In the genomic region with DNA sequence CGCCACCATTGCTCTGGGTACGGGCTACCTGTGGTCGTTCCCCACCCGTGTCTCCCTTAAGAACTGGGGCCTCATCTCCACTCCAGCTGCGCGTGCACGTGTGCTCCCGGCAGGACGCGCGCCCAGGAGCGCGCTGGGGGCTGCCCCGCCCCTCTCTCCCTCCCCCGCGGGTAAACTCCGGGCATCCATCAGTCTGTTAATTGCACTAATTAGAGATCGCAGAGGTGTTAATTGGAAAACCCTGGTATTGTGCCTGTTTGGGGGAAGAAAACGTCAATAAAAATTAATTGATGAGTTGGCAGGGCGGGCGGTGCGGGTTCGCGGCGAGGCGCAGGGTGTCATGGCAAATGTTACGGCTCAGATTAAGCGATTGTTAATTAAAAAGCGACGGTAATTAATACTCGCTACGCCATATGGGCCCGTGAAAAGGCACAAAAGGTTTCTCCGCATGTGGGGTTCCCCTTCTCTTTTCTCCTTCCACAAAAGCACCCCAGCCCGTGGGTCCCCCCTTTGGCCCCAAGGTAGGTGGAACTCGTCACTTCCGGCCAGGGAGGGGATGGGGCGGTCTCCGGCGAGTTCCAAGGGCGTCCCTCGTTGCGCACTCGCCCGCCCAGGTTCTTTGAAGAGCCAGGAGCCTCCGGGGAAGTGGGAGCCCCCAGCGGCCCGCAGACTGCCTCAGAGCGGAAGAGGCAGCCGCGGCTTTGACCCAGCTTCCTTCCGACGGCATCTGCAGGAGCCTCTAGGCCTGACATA, we compare ENCODE assay signal across 1 cellular context.
TF ChIP-seq lines count a peak whose summit lies in the region.

No MANE protein-coding gene starts in this region.

TF ChIP-seq in GM23338, 12 proteins besides CTCF, POLR2A, EP300 and RAD21 (continued from another document):
- TF ChIP-seq, protein P1, sequence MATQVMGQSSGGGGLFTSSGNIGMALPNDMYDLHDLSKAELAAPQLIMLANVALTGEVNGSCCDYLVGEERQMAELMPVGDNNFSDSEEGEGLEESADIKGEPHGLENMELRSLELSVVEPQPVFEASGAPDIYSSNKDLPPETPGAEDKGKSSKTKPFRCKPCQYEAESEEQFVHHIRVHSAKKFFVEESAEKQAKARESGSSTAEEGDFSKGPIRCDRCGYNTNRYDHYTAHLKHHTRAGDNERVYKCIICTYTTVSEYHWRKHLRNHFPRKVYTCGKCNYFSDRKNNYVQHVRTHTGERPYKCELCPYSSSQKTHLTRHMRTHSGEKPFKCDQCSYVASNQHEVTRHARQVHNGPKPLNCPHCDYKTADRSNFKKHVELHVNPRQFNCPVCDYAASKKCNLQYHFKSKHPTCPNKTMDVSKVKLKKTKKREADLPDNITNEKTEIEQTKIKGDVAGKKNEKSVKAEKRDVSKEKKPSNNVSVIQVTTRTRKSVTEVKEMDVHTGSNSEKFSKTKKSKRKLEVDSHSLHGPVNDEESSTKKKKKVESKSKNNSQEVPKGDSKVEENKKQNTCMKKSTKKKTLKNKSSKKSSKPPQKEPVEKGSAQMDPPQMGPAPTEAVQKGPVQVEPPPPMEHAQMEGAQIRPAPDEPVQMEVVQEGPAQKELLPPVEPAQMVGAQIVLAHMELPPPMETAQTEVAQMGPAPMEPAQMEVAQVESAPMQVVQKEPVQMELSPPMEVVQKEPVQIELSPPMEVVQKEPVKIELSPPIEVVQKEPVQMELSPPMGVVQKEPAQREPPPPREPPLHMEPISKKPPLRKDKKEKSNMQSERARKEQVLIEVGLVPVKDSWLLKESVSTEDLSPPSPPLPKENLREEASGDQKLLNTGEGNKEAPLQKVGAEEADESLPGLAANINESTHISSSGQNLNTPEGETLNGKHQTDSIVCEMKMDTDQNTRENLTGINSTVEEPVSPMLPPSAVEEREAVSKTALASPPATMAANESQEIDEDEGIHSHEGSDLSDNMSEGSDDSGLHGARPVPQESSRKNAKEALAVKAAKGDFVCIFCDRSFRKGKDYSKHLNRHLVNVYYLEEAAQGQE (IDR thresholded peaks at IDR 0.05; ENCODE audit: unreplicated experiment), result no peak
- no peak for TF ChIP-seq NANOG (IDR thresholded peaks at IDR 0.05; ENCODE audit: borderline replicate concordance)
- TF ChIP-seq JUNB (IDR thresholded peaks at IDR 0.05; ENCODE audit: unreplicated experiment), result no peak
- TF ChIP-seq, protein P2, sequence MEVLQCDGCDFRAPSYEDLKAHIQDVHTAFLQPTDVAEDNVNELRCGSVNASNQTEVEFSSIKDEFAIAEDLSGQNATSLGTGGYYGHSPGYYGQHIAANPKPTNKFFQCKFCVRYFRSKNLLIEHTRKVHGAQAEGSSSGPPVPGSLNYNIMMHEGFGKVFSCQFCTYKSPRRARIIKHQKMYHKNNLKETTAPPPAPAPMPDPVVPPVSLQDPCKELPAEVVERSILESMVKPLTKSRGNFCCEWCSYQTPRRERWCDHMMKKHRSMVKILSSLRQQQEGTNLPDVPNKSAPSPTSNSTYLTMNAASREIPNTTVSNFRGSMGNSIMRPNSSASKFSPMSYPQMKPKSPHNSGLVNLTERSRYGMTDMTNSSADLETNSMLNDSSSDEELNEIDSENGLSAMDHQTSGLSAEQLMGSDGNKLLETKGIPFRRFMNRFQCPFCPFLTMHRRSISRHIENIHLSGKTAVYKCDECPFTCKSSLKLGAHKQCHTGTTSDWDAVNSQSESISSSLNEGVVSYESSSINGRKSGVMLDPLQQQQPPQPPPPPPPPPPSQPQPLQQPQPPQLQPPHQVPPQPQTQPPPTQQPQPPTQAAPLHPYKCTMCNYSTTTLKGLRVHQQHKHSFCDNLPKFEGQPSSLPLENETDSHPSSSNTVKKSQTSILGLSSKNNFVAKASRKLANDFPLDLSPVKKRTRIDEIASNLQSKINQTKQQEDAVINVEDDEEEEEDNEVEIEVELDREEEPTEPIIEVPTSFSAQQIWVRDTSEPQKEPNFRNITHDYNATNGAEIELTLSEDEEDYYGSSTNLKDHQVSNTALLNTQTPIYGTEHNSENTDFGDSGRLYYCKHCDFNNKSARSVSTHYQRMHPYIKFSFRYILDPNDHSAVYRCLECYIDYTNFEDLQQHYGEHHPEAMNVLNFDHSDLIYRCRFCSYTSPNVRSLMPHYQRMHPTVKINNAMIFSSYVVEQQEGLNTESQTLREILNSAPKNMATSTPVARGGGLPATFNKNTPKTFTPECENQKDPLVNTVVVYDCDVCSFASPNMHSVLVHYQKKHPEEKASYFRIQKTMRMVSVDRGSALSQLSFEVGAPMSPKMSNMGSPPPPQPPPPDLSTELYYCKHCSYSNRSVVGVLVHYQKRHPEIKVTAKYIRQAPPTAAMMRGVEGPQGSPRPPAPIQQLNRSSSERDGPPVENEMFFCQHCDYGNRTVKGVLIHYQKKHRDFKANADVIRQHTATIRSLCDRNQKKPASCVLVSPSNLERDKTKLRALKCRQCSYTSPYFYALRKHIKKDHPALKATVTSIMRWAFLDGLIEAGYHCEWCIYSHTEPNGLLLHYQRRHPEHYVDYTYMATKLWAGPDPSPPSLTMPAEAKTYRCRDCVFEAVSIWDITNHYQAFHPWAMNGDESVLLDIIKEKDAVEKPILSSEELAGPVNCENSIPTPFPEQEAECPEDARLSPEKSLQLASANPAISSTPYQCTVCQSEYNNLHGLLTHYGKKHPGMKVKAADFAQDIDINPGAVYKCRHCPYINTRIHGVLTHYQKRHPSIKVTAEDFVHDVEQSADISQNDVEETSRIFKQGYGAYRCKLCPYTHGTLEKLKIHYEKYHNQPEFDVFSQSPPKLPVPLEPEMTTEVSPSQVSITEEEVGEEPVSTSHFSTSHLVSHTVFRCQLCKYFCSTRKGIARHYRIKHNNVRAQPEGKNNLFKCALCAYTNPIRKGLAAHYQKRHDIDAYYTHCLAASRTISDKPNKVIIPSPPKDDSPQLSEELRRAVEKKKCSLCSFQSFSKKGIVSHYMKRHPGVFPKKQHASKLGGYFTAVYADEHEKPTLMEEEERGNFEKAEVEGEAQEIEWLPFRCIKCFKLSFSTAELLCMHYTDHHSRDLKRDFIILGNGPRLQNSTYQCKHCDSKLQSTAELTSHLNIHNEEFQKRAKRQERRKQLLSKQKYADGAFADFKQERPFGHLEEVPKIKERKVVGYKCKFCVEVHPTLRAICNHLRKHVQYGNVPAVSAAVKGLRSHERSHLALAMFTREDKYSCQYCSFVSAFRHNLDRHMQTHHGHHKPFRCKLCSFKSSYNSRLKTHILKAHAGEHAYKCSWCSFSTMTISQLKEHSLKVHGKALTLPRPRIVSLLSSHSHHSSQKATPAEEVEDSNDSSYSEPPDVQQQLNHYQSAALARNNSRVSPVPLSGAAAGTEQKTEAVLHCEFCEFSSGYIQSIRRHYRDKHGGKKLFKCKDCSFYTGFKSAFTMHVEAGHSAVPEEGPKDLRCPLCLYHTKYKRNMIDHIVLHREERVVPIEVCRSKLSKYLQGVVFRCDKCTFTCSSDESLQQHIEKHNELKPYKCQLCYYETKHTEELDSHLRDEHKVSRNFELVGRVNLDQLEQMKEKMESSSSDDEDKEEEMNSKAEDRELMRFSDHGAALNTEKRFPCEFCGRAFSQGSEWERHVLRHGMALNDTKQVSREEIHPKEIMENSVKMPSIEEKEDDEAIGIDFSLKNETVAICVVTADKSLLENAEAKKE (CRISPR knock-in tag; IDR thresholded peaks at IDR 0.05), result no peak
- no peak for TF ChIP-seq STAT1 (IDR thresholded peaks at IDR 0.05; ENCODE audit: unreplicated experiment)
- TF ChIP-seq CREB1 (CRISPR knock-in tag; IDR thresholded peaks at IDR 0.05; ENCODE audit: low read depth), result peak; percentile 84
